1 cellular context compared by ENCODE assay signal in the genomic region with DNA sequence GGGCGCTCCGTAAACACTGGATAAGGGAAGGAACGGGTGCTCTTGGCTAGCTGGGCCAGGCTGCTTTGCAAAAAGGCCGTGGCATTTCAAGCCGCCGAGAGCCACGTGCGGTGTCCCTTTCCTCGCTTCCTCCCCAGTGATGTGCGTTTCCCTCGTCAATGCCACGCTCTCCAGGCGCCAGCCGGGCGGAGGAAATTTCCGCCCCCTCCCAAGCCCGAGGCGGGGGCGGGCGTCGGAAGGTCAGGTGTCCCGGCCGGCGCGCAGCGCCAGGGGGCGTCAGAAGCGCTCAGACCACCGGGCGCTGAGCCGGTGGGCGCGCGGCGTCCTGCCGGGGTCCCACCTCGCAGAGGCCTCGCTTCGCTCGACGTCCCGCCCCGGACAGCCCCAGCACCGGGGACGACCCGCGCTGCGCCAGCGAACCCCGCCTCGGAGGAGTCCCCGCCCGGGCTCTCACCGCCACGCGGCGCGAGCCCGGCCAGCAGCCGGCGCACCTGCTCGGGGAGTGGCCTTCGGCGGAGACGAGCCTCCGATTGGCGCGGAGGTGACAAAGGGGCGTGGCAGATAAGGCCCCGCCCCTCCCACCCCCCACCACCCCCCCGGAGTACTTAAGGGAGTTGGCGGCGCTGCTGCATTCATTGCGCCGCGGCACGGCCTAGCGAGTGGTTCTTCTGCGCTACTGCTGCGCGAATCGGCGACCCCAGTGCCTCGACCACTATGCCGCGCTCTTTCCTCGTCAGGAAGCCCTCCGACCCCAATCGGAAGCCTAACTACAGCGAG.
TF ChIP-seq lines count a peak whose summit lies in the region.

TSS of gene SNAI1 (plus strand) at position 635 of the 777 bp plus-strand sequence. CDS start at position 715, 80 bp downstream.

TF ChIP-seq in IMR-90, 13 proteins besides CTCF, POLR2A, EP300 and RAD21:
- TF ChIP-seq RFX5 (IDR thresholded peaks at IDR 0.05; ENCODE audit: low read depth, low read length) (no peak), BHLHE40 (IDR thresholded peaks at IDR 0.05; ENCODE audit: low read depth, low read length) (peak; percentile 24; the same call in 1 of the 2 replicates), MAZ (IDR thresholded peaks at IDR 0.05; ENCODE audit: borderline replicate concordance, low read depth, low read length) (peak; percentile 44), CHD1 (IDR thresholded peaks at IDR 0.05; ENCODE audit: low read depth, low read length) (peak; percentile 86; the same call in 1 of the 2 replicates), SMC3 (IDR thresholded peaks at IDR 0.05; ENCODE audit: low read depth, low read length) (peak; percentile 50; the same call in 1 of the 2 replicates), NFE2L2 (IDR thresholded peaks at IDR 0.05; ENCODE audit: low read depth, low read length) (no peak), FOS (IDR thresholded peaks at IDR 0.05; ENCODE audit: low read depth, low read length) (no peak), RCOR1 (IDR thresholded peaks at IDR 0.05; ENCODE audit: insufficient replicate concordance, low read length) (no peak), MXI1 (IDR thresholded peaks at IDR 0.05; ENCODE audit: borderline replicate concordance, low read depth, low read length) (peak; percentile 37; the same call in 1 of the 2 replicates), MAFK (IDR thresholded peaks at IDR 0.05; ENCODE audit: low read depth, low read length) (no peak)
- TF ChIP-seq, protein P1, sequence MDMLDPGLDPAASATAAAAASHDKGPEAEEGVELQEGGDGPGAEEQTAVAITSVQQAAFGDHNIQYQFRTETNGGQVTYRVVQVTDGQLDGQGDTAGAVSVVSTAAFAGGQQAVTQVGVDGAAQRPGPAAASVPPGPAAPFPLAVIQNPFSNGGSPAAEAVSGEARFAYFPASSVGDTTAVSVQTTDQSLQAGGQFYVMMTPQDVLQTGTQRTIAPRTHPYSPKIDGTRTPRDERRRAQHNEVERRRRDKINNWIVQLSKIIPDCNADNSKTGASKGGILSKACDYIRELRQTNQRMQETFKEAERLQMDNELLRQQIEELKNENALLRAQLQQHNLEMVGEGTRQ (IDR thresholded peaks at IDR 0.05; ENCODE audit: low read depth, low read length), result peak; percentile 45; the same call in 1 of the 2 replicates
TF ChIP-seq in IMR-90: peak in this region for 6.
